In the genomic region with DNA sequence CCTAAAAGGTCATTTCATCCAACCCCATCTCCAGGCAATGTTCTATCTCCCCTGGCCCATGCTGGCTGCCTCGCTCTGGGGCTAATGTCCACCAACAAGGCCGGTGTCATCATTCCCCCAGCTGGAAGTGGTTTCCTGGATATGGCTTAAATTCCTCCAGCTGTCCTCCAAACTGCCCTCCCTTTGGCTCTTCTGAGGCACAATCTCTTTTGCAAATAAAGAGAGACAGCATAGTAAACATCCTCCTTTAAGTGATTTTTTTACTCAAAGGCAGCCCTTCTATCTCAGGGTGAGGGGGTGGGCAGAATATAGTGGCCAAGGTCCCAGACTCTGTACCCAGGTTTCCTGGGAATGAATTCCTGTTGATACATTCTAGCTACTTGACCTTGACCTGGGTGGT, we compare ENCODE assay signal across 20 cellular contexts.
"Had no signal": no experiment of that assay in that cellular context is flagged by ENCODE, and none has a peak within 500 bp of the region (broad histone marks: within the 10 kb centered on the region; RNA-seq: fewer than 3 reads in every experiment).

No MANE protein-coding gene starts in this region.

- H3K9me3 ChIP-seq: mucosa of descending colon, tibial artery had no signal

- ATAC-seq: mucosa of descending colon; SK-N-SH treated with all-trans-retinoic acid at 6 μM for 48 hours; stimulated activated naive CD8-positive, alpha-beta T cell treated with anti-CD3 and anti-CD28 coated beads, Interleukin-15, amount 100 ng/mL, for 72 hours; T-cell; WTC11 had no signal

- H3K4me3 ChIP-seq: mucosa of descending colon, tibial artery had no signal

- H3K27me3 ChIP-seq: tibial artery had no signal

- DNase-seq: activated CD4-positive, alpha-beta T cell treated with anti-CD3 and anti-CD28 coated beads, Interleukin-2, amount 50 U/mL, for 4 hours; activated CD8-positive, alpha-beta memory T cell treated with anti-CD3 and anti-CD28 coated beads for 24 hours; activated CD8-positive, alpha-beta memory T cell treated with anti-CD3 and anti-CD28 coated beads, Interleukin-2, amount 50 U/mL, for 4 hours; activated naive CD4-positive, alpha-beta T cell treated with anti-CD3 and anti-CD28 coated beads for 36 hours; activated naive CD8-positive, alpha-beta T cell treated with anti-CD3 and anti-CD28 coated beads, Interleukin-2, amount 10 ng/mL, durations not matched to agents 7 days and 5 days; activated T-cell treated with anti-CD3 and anti-CD28 coated beads, Interleukin-2, amount 50 U/mL, for 48 hours; amygdala; cerebellar nuclear complex; effector CD4-positive, alpha-beta T cell; erythroblast; hippocampal formation; kidney glomerular epithelial cell; mucosa of descending colon; retina; stimulated activated CD4-positive, alpha-beta T cell treated with anti-CD3 and anti-CD28 coated beads, Interleukin-12 subunit alpha, Interleukin-12 subunit beta, amount 100 ng/mL, for 4 hours; stimulated activated naive CD8-positive, alpha-beta T cell treated with anti-CD3 and anti-CD28 coated beads, Interleukin-15, amount 100 ng/mL, for 72 hours; T-cell had no signal

- H3K27ac ChIP-seq: tibial artery had no signal
